In genomic region chr17:83091257-83092141, GRCh38 we compare ENCODE assay signal across 18 cellular contexts. TPM values are rescaled to one million over a fixed set of nuclear protein-coding genes. Genes with fewer than 3 reads are reported as not detected.
DNase-seq lines count a peak whose midpoint lies in the region; ATAC-seq, FAIRE-seq and TF ChIP-seq lines count a peak whose summit lies in the region.
"Had no signal": no experiment of that assay in that cellular context is flagged by ENCODE, and none has a peak within 500 bp of the region (broad histone marks: within the 10 kb centered on the region; RNA-seq: fewer than 3 reads in every experiment).

No MANE protein-coding gene starts in this region.

- no peaks in the 10 kb centered on the region for H3K9me3 Mint-ChIP-seq in activated naive CD4-positive, alpha-beta T cell treated with anti-CD3 and anti-CD28 coated beads, Interleukin-2, amount 50 U/mL, for 72 hours
- H3K9me3 Mint-ChIP-seq: activated T-cell treated with anti-CD3 and anti-CD28 coated beads, Interleukin-2, amount 50 U/mL, for 24 hours had no signal

- H3K4me1 ChIP-seq in left ventricle myocardium inferior: peaks cover 62% of the 10 kb centered on the region
- H3K4me1 ChIP-seq in pancreas: peaks cover 11 to 17% (median 15%) of the 10 kb centered on the region in 3 donors
- peaks cover 66% of the 10 kb centered on the region for H3K4me1 ChIP-seq in vagina

- H3K27ac Mint-ChIP-seq in activated naive CD4-positive, alpha-beta T cell treated with anti-CD3 and anti-CD28 coated beads, Interleukin-2, amount 50 U/mL, for 72 hours: no peak overlapping the region
- H3K27ac Mint-ChIP-seq: activated T-cell treated with anti-CD3 and anti-CD28 coated beads, Interleukin-2, amount 50 U/mL, for 24 hours had no signal

- DNase-seq in Right ventricle myocardium inferior (ENCODE audit: missing footprints): no peak
- DNase-seq in cardiac septum (ENCODE audit: low spot score): no peak
- no peak for DNase-seq in left ventricle myocardium inferior
- peak in 4 of 6 donors; percentile 68 to 81 (median 75) for DNase-seq in pancreas
- no peak for DNase-seq in vagina (ENCODE audit: extremely low spot score in 2 of 2)
- DNase-seq in C1 segment of cervical spinal cord (lab: John Stamatoyannopoulos, UW): no peak
- DNase-seq in activated naive CD4-positive, alpha-beta T cell treated with anti-CD3 and anti-CD28 coated beads, Interleukin-2, amount 50 U/mL, for 72 hours (ENCODE audit: low spot score in 2 of 2): no peak
- DNase-seq in activated CD4-positive, alpha-beta T cell treated with anti-CD3 and anti-CD28 coated beads for 1 hour: no peak
- DNase-seq: ACHN; activated T-cell treated with anti-CD3 and anti-CD28 coated beads, Interleukin-2, amount 50 U/mL, for 24 hours; DMS153; MM.1S; NCI-H2227 treated with DMSO at 0.1 percent for 48 hours; SHP77; stimulated activated CD4-positive, alpha-beta T cell treated with anti-CD3 and anti-CD28 coated beads, Interleukin-4, amount 100 ng/mL, for 1 hour; WERI-Rb-1 had no signal

- H3K27me3 ChIP-seq in left ventricle myocardium inferior (ENCODE audit: low read depth): no peaks in the 10 kb centered on the region
- H3K27me3 ChIP-seq in pancreas: no peaks in the 10 kb centered on the region
- no peaks in the 10 kb centered on the region for H3K27me3 ChIP-seq in vagina

- FAIRE-seq in pancreas (lab: Jason Lieb, UNC): no peak
- FAIRE-seq: endothelial cell of umbilical vein had no signal

- H3K9me3 ChIP-seq in left ventricle myocardium inferior (replicated peaks): no peaks in the 10 kb centered on the region
- no peaks in the 10 kb centered on the region for H3K9me3 ChIP-seq in pancreas
- no peaks in the 10 kb centered on the region for H3K9me3 ChIP-seq in vagina
- H3K9me3 ChIP-seq: neutrophil had no signal

- H3K4me3 ChIP-seq in left ventricle myocardium inferior: peak overlapping the region; percentile 40
- peak overlapping the region in 1 of 4 donors; percentile 13 for H3K4me3 ChIP-seq in pancreas
- H3K4me3 ChIP-seq in vagina: peak overlapping the region in 1 of 2 donors; percentile 20

- no peak for TF ChIP-seq CTCF in left ventricle myocardium inferior (IDR thresholded peaks at IDR 0.05; ENCODE audit: borderline replicate concordance)
- no peak for TF ChIP-seq CTCF in pancreas (IDR thresholded peaks at IDR 0.05)
- TF ChIP-seq CTCF in vagina (IDR thresholded peaks at IDR 0.05): no peak

- intact Hi-C loops in Right ventricle myocardium inferior (cut with DNase I): no loop called here
- intact Hi-C loops in cardiac septum (cut with DNase I): no loop called here
- intact Hi-C loops in left ventricle myocardium inferior (cut with micrococcal nuclease): no loop called here
- intact Hi-C loops in pancreas (cut with DNase I): no loop called here
- intact Hi-C loops in vagina (cut with DNase I): no loop called here

- H3K36me3 ChIP-seq in left ventricle myocardium inferior (peaks cover 38% of the 10 kb centered on the region), pancreas (peaks cover 0 to 19% (median 5%) of the 10 kb centered on the region in 3 donors), vagina (peaks cover 0 to 41% of the 10 kb centered on the region in 2 donors)
- H3K36me3 ChIP-seq: WERI-Rb-1 had no signal

- peak; percentile 65 for ATAC-seq in Right ventricle myocardium inferior
- peak; percentile 51 to 80 (median 74) for ATAC-seq in pancreas
- no peak for ATAC-seq in activated naive CD4-positive, alpha-beta T cell treated with anti-CD3 and anti-CD28 coated beads, Interleukin-2, amount 50 U/mL, for 72 hours

- 24 to 35% methylated on average over 35 of the region's 35 CpGs for WGBS in pancreas, 2 donors

- H3K27ac ChIP-seq in left ventricle myocardium inferior (replicated peaks) (peak overlapping the region; percentile 79), pancreas (peak overlapping the region; percentile 83 to 90 (median 85)), vagina (peak overlapping the region; percentile 84)
- H3K27ac ChIP-seq: neutrophil, WERI-Rb-1 had no signal

- TF ChIP-seq POLR2A in vagina (IDR thresholded peaks at IDR 0.05): no peak

- H3K36me3 Mint-ChIP-seq in activated naive CD4-positive, alpha-beta T cell treated with anti-CD3 and anti-CD28 coated beads, Interleukin-2, amount 50 U/mL, for 72 hours: no peaks in the 10 kb centered on the region

RNA-seq across cellular contexts. Expression of gene METRNL, which starts 12.1 kb away (rescaled TPM):
- total RNA-seq in Right ventricle myocardium inferior: 70.1 TPM
- 104 TPM for total RNA-seq in cardiac septum
- total RNA-seq in left ventricle myocardium inferior: 75.2 TPM
- 10 to 100 TPM; 11.1 to 28.3 (median 16.2) TPM for total RNA-seq in pancreas
- polyA plus RNA-seq in pancreas: 10 to 100 TPM; 18.9 to 20.8 TPM
- 156 TPM for total RNA-seq in vagina
- total RNA-seq in activated naive CD4-positive, alpha-beta T cell treated with anti-CD3 and anti-CD28 coated beads, Interleukin-2, amount 50 U/mL, for 72 hours: 10 to 100 TPM in 1 of 2 donors, 1 to 10 TPM in 1; 9.1 to 32.4 TPM

Comparison
In these comparisons a context has a peak if more than half of its experiments do, and no peak if none do; other contexts are left out.
1. ATAC-seq: peak in Right ventricle myocardium inferior (single experiment) and pancreas (4 of 4); none in activated naive CD4-positive, alpha-beta T cell treated with anti-CD3 and anti-CD28 coated beads, Interleukin-2, amount 50 U/mL, for 72 hours (0 of 2).
2. DNase-seq: peak in pancreas (4 of 6); none in Right ventricle myocardium inferior (single experiment), cardiac septum (single experiment), left ventricle myocardium inferior (single experiment), vagina (0 of 2), C1 segment of cervical spinal cord (0 of 14), activated naive CD4-positive, alpha-beta T cell treated with anti-CD3 and anti-CD28 coated beads, Interleukin-2, amount 50 U/mL, for 72 hours (0 of 2) and activated CD4-positive, alpha-beta T cell treated with anti-CD3 and anti-CD28 coated beads for 1 hour (single experiment).
3. Peak in every context shown above with its lines, with median percentiles within 50 percentile points of each other: H3K27ac ChIP-seq.